7 cellular contexts compared by ENCODE assay signal in genomic region chrX:41499984-41500383, GRCh38. TPM values are rescaled to one million over a fixed set of nuclear protein-coding genes. Genes with fewer than 3 reads are reported as not detected.
"Had no signal": no experiment of that assay in that cellular context is flagged by ENCODE, and none has a peak within 500 bp of the region (broad histone marks: within the 10 kb centered on the region; RNA-seq: fewer than 3 reads in every experiment).

No MANE protein-coding gene starts in this region.

- DNase-seq: GM23248, GOT3, H7, HCEC 1CT had no signal

RNA-seq across cellular contexts. Expression of gene NYX, which starts 52.8 kb away (rescaled TPM):
- total RNA-seq: GM23248, H4, H7, HT-29, K562 had no signal
- polyA plus RNA-seq: GM23248, K562 had no signal
